In the genomic region with DNA sequence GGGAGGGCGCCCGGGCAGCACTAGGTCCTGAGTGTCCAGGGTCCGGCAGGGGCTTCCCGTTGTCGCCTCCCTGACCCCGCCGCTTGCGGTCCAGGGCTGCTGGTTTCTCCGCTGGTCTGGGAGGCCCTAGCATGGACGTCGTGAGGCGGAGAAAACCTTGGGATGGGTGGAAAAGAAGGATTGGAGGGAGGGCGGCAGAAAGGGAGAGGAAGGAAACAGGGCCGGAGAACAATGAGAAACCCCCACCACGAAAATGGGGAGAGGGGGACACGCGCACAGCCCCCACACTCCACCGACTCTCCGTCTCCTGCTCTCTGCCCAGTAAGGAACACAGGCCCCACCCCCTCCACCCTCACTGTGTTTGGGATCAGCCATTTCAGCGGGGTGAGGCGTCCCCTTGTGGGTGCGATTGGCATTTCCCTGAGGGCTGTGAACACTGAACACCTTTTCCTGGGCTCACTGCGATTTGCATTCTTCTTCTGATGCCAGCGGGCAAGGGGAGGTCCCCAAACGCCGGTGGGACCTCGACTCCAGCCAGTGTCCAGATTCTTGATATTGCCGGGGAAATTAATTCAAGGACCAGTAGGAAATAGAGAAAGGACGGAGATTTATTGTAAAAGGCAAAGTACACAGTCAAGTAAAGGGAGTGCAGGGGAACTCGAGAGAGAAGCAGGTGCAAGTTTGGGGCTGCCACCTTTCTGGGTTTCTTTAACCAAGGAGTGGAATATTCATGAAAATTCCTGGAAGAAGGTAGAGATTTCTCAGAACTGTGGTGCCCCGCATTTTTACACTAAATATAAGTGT, we compare ENCODE assay signal across 8 cellular contexts.
DNase-seq lines count a peak whose midpoint lies in the region; ATAC-seq and TF ChIP-seq lines count a peak whose summit lies in the region.

No MANE protein-coding gene starts in this region.

- H3K36me3 ChIP-seq in WERI-Rb-1, result no peaks in the 10 kb centered on the region

- ATAC-seq in GM21723 (IDR thresholded peaks at IDR 0.05; ENCODE audit: unreplicated experiment) (peak; percentile 70), GM21528 (IDR thresholded peaks at IDR 0.05; ENCODE audit: low FRiP score, unreplicated experiment) (no peak)

- H3K27me3 ChIP-seq in WERI-Rb-1 (ENCODE audit: insufficient read depth, low read depth, severe bottlenecking), result peaks cover 62% of the 10 kb centered on the region

- H3K9me3 ChIP-seq in WERI-Rb-1 (ENCODE audit: severe bottlenecking), result no peaks in the 10 kb centered on the region

- H3K27ac ChIP-seq in WERI-Rb-1, result no peak overlapping the region

- peak; percentile 95 for TF ChIP-seq CTCF in WERI-Rb-1 (IDR thresholded peaks at IDR 0.05; ENCODE audit: low read depth, low read length)
- peak; percentile 91 for TF ChIP-seq CTCF in cardiac fibroblast (IDR thresholded peaks at IDR 0.05; ENCODE audit: low read depth, low read length)

- peak; percentile 55 to 63 for DNase-seq in AML-193 (lab: John Stamatoyannopoulos, UW)
- peak; percentile 14 for DNase-seq in NCI-H2029 treated with DMSO at 0.1 percent for 48 hours (lab: John Stamatoyannopoulos, UW)
- peak; percentile 89 for DNase-seq in WERI-Rb-1
- peak; percentile 82 to 83 for DNase-seq in cardiac fibroblast (ENCODE audit: low read depth in 2 of 2)
- DNase-seq in islet precursor cell, result peak; percentile 95
- peak; percentile 62 to 90 for DNase-seq in stimulated activated CD4-positive, alpha-beta T cell treated with anti-CD3 and anti-CD28 coated beads, Interleukin-12 subunit alpha, Interleukin-12 subunit beta, amount 100 ng/mL, for 24 hours (ENCODE audit: low read depth in 2 of 2)

- H3K4me3 ChIP-seq in WERI-Rb-1 (ENCODE audit: low read depth, low read length) (peak overlapping the region; percentile 52), cardiac fibroblast (replicated peaks in 1 of 2; ENCODE audit: low read depth in 2 of 2, low read length in 2 of 2) (peak overlapping the region; percentile 47 to 50)

Comparison
In these comparisons a context has a peak if more than half of its experiments do, and no peak if none do; other contexts are left out.
1. DNase-seq: peak in every context shown above with its lines; median percentile 95 in islet precursor cell; 89 in WERI-Rb-1; 82 in cardiac fibroblast; 76 in stimulated activated CD4-positive, alpha-beta T cell treated with anti-CD3 and anti-CD28 coated beads, Interleukin-12 subunit alpha, Interleukin-12 subunit beta, amount 100 ng/mL, for 24 hours; 59 in AML-193; 14 in NCI-H2029 treated with DMSO at 0.1 percent for 48 hours.